18 cellular contexts compared by ENCODE assay signal in genomic region chr6:96784650-96785049, GRCh38.
"Had no signal": no experiment of that assay in that cellular context is flagged by ENCODE, and none has a peak within 500 bp of the region (broad histone marks: within the 10 kb centered on the region; RNA-seq: fewer than 3 reads in every experiment).

No MANE protein-coding gene starts in this region.

- H3K27me3 Mint-ChIP-seq: activated naive CD4-positive, alpha-beta T cell treated with anti-CD3 and anti-CD28 coated beads, Interleukin-2, amount 10 ng/mL, durations not matched to agents 7 days and 5 days; dendritic cell treated with granulocyte-macrophage colony-stimulating factor and Interleukin-4, amounts not matched to agents 40 ng/mL and 50 ng/mL, for 4 days had no signal

- H3K9me3 ChIP-seq: left lung, pancreas, psoas muscle, right atrium auricular region, testis, uterus had no signal

- H3K27ac ChIP-seq: left lung, pancreas, psoas muscle, right atrium auricular region, testis, uterus had no signal

- H3K4me3 ChIP-seq: left lung, pancreas, psoas muscle, right atrium auricular region, testis, uterus had no signal

- H3K9me3 Mint-ChIP-seq: activated CD4-positive, alpha-beta memory T cell treated with anti-CD3 and anti-CD28 coated beads for 36 hours; activated naive CD4-positive, alpha-beta T cell treated with anti-CD3 and anti-CD28 coated beads, Interleukin-2, amount 10 ng/mL, durations not matched to agents 7 days and 5 days; activated T-cell treated with anti-CD3 and anti-CD28 coated beads, Interleukin-2, amount 50 U/mL, for 72 hours had no signal

- H3K27ac Mint-ChIP-seq: activated CD4-positive, alpha-beta memory T cell treated with anti-CD3 and anti-CD28 coated beads for 36 hours; activated naive CD4-positive, alpha-beta T cell treated with anti-CD3 and anti-CD28 coated beads, Interleukin-2, amount 10 ng/mL, durations not matched to agents 7 days and 5 days; activated T-cell treated with anti-CD3 and anti-CD28 coated beads, Interleukin-2, amount 50 U/mL, for 72 hours; dendritic cell treated with granulocyte-macrophage colony-stimulating factor and Interleukin-4, amounts not matched to agents 40 ng/mL and 50 ng/mL, for 4 days; natural killer cell treated with Interleukin-12 subunit alpha and Interleukin-12 subunit beta and Interleukin-15 and Interleukin-18, amount 100 ng/mL, for 72 hours had no signal

- H3K27me3 ChIP-seq: left lung, pancreas, right atrium auricular region, testis, uterus had no signal

- H3K4me1 ChIP-seq: left lung, psoas muscle, right atrium auricular region, testis, uterus had no signal

- H3K4me3 Mint-ChIP-seq: activated CD4-positive, alpha-beta memory T cell treated with anti-CD3 and anti-CD28 coated beads for 36 hours; activated naive CD4-positive, alpha-beta T cell treated with anti-CD3 and anti-CD28 coated beads, Interleukin-2, amount 10 ng/mL, durations not matched to agents 7 days and 5 days; activated T-cell treated with anti-CD3 and anti-CD28 coated beads, Interleukin-2, amount 50 U/mL, for 72 hours; dendritic cell treated with granulocyte-macrophage colony-stimulating factor and Interleukin-4, amounts not matched to agents 40 ng/mL and 50 ng/mL, for 4 days; natural killer cell treated with Interleukin-12 subunit alpha and Interleukin-12 subunit beta and Interleukin-15 and Interleukin-18, amount 100 ng/mL, for 72 hours had no signal

- H3K36me3 ChIP-seq: left lung, pancreas, right atrium auricular region, uterus had no signal

- H3K4me1 Mint-ChIP-seq: activated naive CD4-positive, alpha-beta T cell treated with anti-CD3 and anti-CD28 coated beads, Interleukin-2, amount 10 ng/mL, durations not matched to agents 7 days and 5 days had no signal

- DNase-seq: activated CD4-positive, alpha-beta memory T cell treated with anti-CD3 and anti-CD28 coated beads for 36 hours; activated CD4-positive, alpha-beta T cell treated with anti-CD3 and anti-CD28 coated beads for 48 hours; activated effector memory CD4-positive, alpha-beta T cell treated with Interleukin-2 at 50 U/mL for 16 hours; activated naive CD4-positive, alpha-beta T cell treated with anti-CD3 and anti-CD28 coated beads, Interleukin-2, amount 10 ng/mL, durations not matched to agents 7 days and 5 days; activated T-cell treated with anti-CD3 and anti-CD28 coated beads, Interleukin-2, amount 50 U/mL, for 72 hours; effector CD4-positive, alpha-beta T cell; foreskin fibroblast; left lung; midbrain; pancreas; psoas muscle; stimulated activated CD4-positive, alpha-beta T cell treated with anti-CD3 and anti-CD28 coated beads, Interleukin-4, amount 100 ng/mL, for 4 hours; testis; trophoblast cell; uterus had no signal

- H3K36me3 Mint-ChIP-seq: activated CD4-positive, alpha-beta memory T cell treated with anti-CD3 and anti-CD28 coated beads for 36 hours; activated naive CD4-positive, alpha-beta T cell treated with anti-CD3 and anti-CD28 coated beads, Interleukin-2, amount 10 ng/mL, durations not matched to agents 7 days and 5 days; natural killer cell treated with Interleukin-12 subunit alpha and Interleukin-12 subunit beta and Interleukin-15 and Interleukin-18, amount 100 ng/mL, for 72 hours had no signal
